Comparison of ENCODE assay signal across 24 cellular contexts in the genomic region with DNA sequence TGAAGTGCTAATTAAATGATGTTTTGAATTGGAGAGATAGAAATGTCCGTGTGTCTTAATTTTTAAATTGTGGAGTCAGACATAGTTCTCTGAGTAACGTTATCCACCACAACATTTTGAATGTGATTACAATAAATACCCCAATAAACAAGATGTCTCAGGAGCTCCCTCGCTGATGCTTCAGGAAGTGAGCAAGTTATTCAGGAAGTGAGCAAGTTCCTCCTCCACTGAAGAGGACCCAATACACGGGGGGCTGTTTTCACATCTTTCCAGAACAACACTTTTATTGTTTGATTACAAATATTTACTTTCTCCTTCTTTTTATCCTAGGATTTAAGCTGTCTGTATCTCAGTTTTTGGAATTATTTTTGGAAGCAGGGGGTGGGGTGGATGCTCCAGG.
DNase-seq lines count a peak whose midpoint lies in the region; ATAC-seq and TF ChIP-seq lines count a peak whose summit lies in the region.
"Had no signal": no experiment of that assay in that cellular context is flagged by ENCODE, and none has a peak within 500 bp of the region (broad histone marks: within the 10 kb centered on the region; RNA-seq: fewer than 3 reads in every experiment).

No MANE protein-coding gene starts in this region.

- H3K79me2 ChIP-seq in OCI-LY3 (ENCODE audit: low read length), result no peaks in the 10 kb centered on the region

- no peaks in the 10 kb centered on the region for H3K27me3 Mint-ChIP-seq in T-cell
- H3K27me3 Mint-ChIP-seq: B cell; CD4-positive, CD25-positive, alpha-beta regulatory T cell had no signal

- H3K36me3 ChIP-seq in BLaER1 (no peaks in the 10 kb centered on the region), OCI-LY3 (replicated peaks; ENCODE audit: low read depth, low read length) (no peaks in the 10 kb centered on the region), upper lobe of right lung (no peaks in the 10 kb centered on the region)
- H3K36me3 ChIP-seq: HAP-1 had no signal

- no peak overlapping the region for H3K4me3 Mint-ChIP-seq in T-cell
- H3K4me3 Mint-ChIP-seq: B cell; CD4-positive, CD25-positive, alpha-beta regulatory T cell; GM23338 had no signal

- CTCF ChIA-PET in T-cell (lab: Charles Lee), result no interaction called here

- no peak for TF ChIP-seq CTCF in OCI-LY3 (IDR thresholded peaks at IDR 0.05; ENCODE audit: low read depth, low read length)
- no peak for TF ChIP-seq CTCF in fibroblast of pulmonary artery (IDR thresholded peaks at IDR 0.05; ENCODE audit: low read length, missing control alignments)
- no peak for TF ChIP-seq CTCF in upper lobe of right lung (IDR thresholded peaks at IDR 0.05)

- ATAC-seq in sciatic nerve, result peak; percentile 73
- no peak for ATAC-seq in upper lobe of right lung
- ATAC-seq in T-cell (replicated peaks in 1 of 4), result no peak
- ATAC-seq: GM23338, Right ventricle myocardium inferior had no signal

- H3K9ac ChIP-seq in BLaER1, result no peak overlapping the region
- no peak overlapping the region for H3K9ac ChIP-seq in OCI-LY3 (ENCODE audit: low read length)

- H3K9me3 ChIP-seq in BLaER1, result no peaks in the 10 kb centered on the region
- no peaks in the 10 kb centered on the region for H3K9me3 ChIP-seq in OCI-LY3 (ENCODE audit: insufficient read depth, low read length)
- no peaks in the 10 kb centered on the region for H3K9me3 ChIP-seq in upper lobe of right lung
- H3K9me3 ChIP-seq: HAP-1 had no signal

- H3K4me1 ChIP-seq in BLaER1 (peaks cover 21% of the 10 kb centered on the region), OCI-LY3 (ENCODE audit: low read length) (no peaks in the 10 kb centered on the region), upper lobe of right lung (peaks cover 7% of the 10 kb centered on the region)
- H3K4me1 ChIP-seq: HAP-1 had no signal

- POLR2A ChIA-PET in T-cell (lab: Charles Lee), result no interaction called here

- peak overlapping the region; percentile 34 for H2AFZ ChIP-seq in OCI-LY3 (ENCODE audit: low read depth, low read length)
- H2AFZ ChIP-seq: GM23338 had no signal

- no peaks in the 10 kb centered on the region for H3K27me3 ChIP-seq in BLaER1
- H3K27me3 ChIP-seq in OCI-LY3 (ENCODE audit: low read depth, low read length), result no peaks in the 10 kb centered on the region
- H3K27me3 ChIP-seq in upper lobe of right lung, result no peaks in the 10 kb centered on the region

- H4K20me1 ChIP-seq in BLaER1 (no peaks in the 10 kb centered on the region), OCI-LY3 (ENCODE audit: insufficient read depth, low read length) (no peaks in the 10 kb centered on the region)

- peak overlapping the region; percentile 62 for H3K4me2 ChIP-seq in BLaER1
- no peak overlapping the region for H3K4me2 ChIP-seq in OCI-LY3 (ENCODE audit: low read length)
- H3K4me2 ChIP-seq: GM23338 had no signal

- H3K36me3 Mint-ChIP-seq in T-cell, result no peaks in the 10 kb centered on the region
- H3K36me3 Mint-ChIP-seq: CD4-positive, CD25-positive, alpha-beta regulatory T cell had no signal

- H3K9me3 Mint-ChIP-seq in T-cell, result peaks cover 0 to 3% (median 0%) of the 10 kb centered on the region in 3 donors
- H3K9me3 Mint-ChIP-seq: CD4-positive, CD25-positive, alpha-beta regulatory T cell; GM23338 had no signal

- intact Hi-C loops in sciatic nerve (cut with DNase I), result no loop called here
- intact Hi-C loops in upper lobe of right lung (cut with DNase I), result no loop called here

- no peak overlapping the region for H3K4me3 ChIP-seq in BLaER1
- H3K4me3 ChIP-seq in OCI-LY3 (ENCODE audit: low read length), result no peak overlapping the region
- H3K4me3 ChIP-seq in fibroblast of pulmonary artery (replicated peaks; ENCODE audit: low read depth, low read length), result no peak overlapping the region
- no peak overlapping the region for H3K4me3 ChIP-seq in upper lobe of right lung
- H3K4me3 ChIP-seq: GM23338, HAP-1 had no signal

- no peak overlapping the region for H3K27ac Mint-ChIP-seq in T-cell
- H3K27ac Mint-ChIP-seq: B cell; CD4-positive, CD25-positive, alpha-beta regulatory T cell; GM23338 had no signal

- peak; percentile 40 for DNase-seq in fibroblast of pulmonary artery (ENCODE audit: low read depth)
- no peak for DNase-seq in sciatic nerve (ENCODE audit: low spot score)
- DNase-seq in upper lobe of right lung, result no peak
- no peak for DNase-seq in T-cell
- DNase-seq in DMS79 (lab: John Stamatoyannopoulos, UW), result no peak
- DNase-seq: CD4-positive, CD25-positive, alpha-beta regulatory T cell; COR-L47; DND-41; KBM-7; NCI-H1092 treated with DMSO at 0.1 percent for 48 hours; NCI-H1436 treated with DMSO at 0.1 percent for 48 hours; NCI-H2029; NCI-H2171; NCI-H345; NCI-H524; NCI-H82; SW 1271 had no signal

- no peaks in the 10 kb centered on the region for H3K4me1 Mint-ChIP-seq in T-cell
- H3K4me1 Mint-ChIP-seq: B cell; CD4-positive, CD25-positive, alpha-beta regulatory T cell had no signal

- no peak overlapping the region for H3K27ac ChIP-seq in BLaER1
- no peak overlapping the region for H3K27ac ChIP-seq in OCI-LY3 (ENCODE audit: low read length)
- H3K27ac ChIP-seq in upper lobe of right lung, result no peak overlapping the region
- H3K27ac ChIP-seq: HL-60 had no signal
